ENCODE assay signal across 9 cellular contexts in the genomic region with DNA sequence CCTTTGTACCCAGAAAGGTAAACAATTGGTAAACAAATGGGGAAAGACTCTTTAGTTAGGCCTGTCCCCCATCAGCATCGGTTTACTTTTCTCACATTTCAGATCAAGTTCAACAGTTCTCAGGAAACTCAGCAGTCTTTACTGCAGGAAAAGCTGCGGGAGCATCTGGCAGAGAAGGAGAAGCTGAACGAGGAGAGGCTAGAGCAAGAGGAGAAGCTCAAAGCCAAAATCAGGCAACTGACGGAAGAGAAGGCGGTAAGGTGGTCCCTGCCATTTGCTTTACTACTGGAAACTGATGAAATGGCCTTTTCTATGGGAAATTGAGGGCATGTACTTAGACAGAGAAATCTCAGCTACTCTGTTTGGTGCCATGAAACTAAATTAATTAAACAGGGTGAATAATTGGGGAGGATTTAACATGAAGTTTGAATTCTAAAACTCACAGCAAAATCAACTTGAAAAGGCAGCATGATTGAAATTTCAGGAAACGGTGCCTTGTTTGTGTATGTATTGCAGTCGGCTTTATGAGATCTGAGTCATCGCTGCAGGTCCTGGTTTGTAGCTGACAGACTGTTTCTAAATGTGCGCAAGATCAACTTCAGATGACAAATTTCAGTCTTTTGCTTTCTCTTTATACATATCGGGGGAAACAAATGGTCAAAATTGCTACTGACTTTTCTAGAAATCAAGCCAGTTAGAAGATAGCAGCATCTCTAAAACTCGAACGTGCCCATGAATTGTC.
DNase-seq lines count a peak whose midpoint lies in the region; ATAC-seq and TF ChIP-seq lines count a peak whose summit lies in the region.
"Had no signal": no experiment of that assay in that cellular context is flagged by ENCODE, and none has a peak within 500 bp of the region (broad histone marks: within the 10 kb centered on the region; RNA-seq: fewer than 3 reads in every experiment).

No MANE protein-coding gene starts in this region.

- intact Hi-C loops in activated T-helper 2 cell treated with anti-CD3 and anti-CD28 coated beads, Interferon-gamma antibody, Interleukin-2, Interleukin-4, amounts not matched to agents 10 μg/mL and 5 μg/mL and 100 μg/mL, durations not matched to agents 14 hours and 24 hours and 36 hours (cut with micrococcal nuclease): no loop called here
- intact Hi-C loops in Calu3 (cut with micrococcal nuclease; ENCODE audit: unreplicated experiment): no loop called here

- CTCF ChIA-PET in AG04450 (lab: Charles Lee): interaction anchor here (1.1 to 2.8 kb wide), 2 partner anchors 17 to 90 kb away, joined by 4 to 21 read pairs; no protein-coding TSS in a partner anchor
- CTCF ChIA-PET in Calu3 (lab: Charles Lee): no interaction called here

- H3K4me1 Mint-ChIP-seq in activated T-helper 2 cell treated with anti-CD3 and anti-CD28 coated beads, Interferon-gamma antibody, Interleukin-2, Interleukin-4, amounts not matched to agents 10 μg/mL and 5 μg/mL and 100 μg/mL, durations not matched to agents 14 hours and 24 hours and 36 hours (ENCODE audit: low read depth): peaks cover 67% of the 10 kb centered on the region
- H3K4me1 Mint-ChIP-seq in Calu3 (ENCODE audit: low read depth, unreplicated experiment): peaks cover 37% of the 10 kb centered on the region

- H3K4me3 Mint-ChIP-seq in activated T-helper 2 cell treated with anti-CD3 and anti-CD28 coated beads, Interferon-gamma antibody, Interleukin-2, Interleukin-4, amounts not matched to agents 10 μg/mL and 5 μg/mL and 100 μg/mL, durations not matched to agents 14 hours and 24 hours and 36 hours (ENCODE audit: low read depth): no peak overlapping the region
- no peak overlapping the region for H3K4me3 Mint-ChIP-seq in Calu3 (ENCODE audit: low read depth, unreplicated experiment)
- H3K4me3 Mint-ChIP-seq: IgD-negative memory B cell had no signal

- no peaks in the 10 kb centered on the region for H3K36me3 Mint-ChIP-seq in activated T-helper 2 cell treated with anti-CD3 and anti-CD28 coated beads, Interferon-gamma antibody, Interleukin-2, Interleukin-4, amounts not matched to agents 10 μg/mL and 5 μg/mL and 100 μg/mL, durations not matched to agents 14 hours and 24 hours and 36 hours (ENCODE audit: low read depth)
- H3K36me3 Mint-ChIP-seq in Calu3 (ENCODE audit: insufficient read depth, unreplicated experiment): no peaks in the 10 kb centered on the region
- H3K36me3 Mint-ChIP-seq: IgD-negative memory B cell had no signal

- peak overlapping the region; percentile 26 for H3K27ac Mint-ChIP-seq in activated T-helper 2 cell treated with anti-CD3 and anti-CD28 coated beads, Interferon-gamma antibody, Interleukin-2, Interleukin-4, amounts not matched to agents 10 μg/mL and 5 μg/mL and 100 μg/mL, durations not matched to agents 14 hours and 24 hours and 36 hours
- H3K27ac Mint-ChIP-seq in Calu3 (ENCODE audit: unreplicated experiment): no peak overlapping the region
- H3K27ac Mint-ChIP-seq: IgD-negative memory B cell had no signal

- TF ChIP-seq CTCF in AG04450 (IDR thresholded peaks at IDR 0.05; ENCODE audit: low read depth, low read length): no peak
- TF ChIP-seq CTCF in Calu3 (IDR thresholded peaks at IDR 0.05; ENCODE audit: unreplicated experiment): no peak

- peaks cover 9% of the 10 kb centered on the region for H3K27me3 Mint-ChIP-seq in activated T-helper 2 cell treated with anti-CD3 and anti-CD28 coated beads, Interferon-gamma antibody, Interleukin-2, Interleukin-4, amounts not matched to agents 10 μg/mL and 5 μg/mL and 100 μg/mL, durations not matched to agents 14 hours and 24 hours and 36 hours (ENCODE audit: low read depth)
- peaks cover 6% of the 10 kb centered on the region for H3K27me3 Mint-ChIP-seq in Calu3 (ENCODE audit: unreplicated experiment)

- peak; percentile 47 for DNase-seq in AG04450 (ENCODE audit: low read depth, low spot score)
- peak; percentile 54 for DNase-seq in HS-5 (ENCODE audit: low read depth)
- DNase-seq in activated T-helper 2 cell treated with anti-CD3 and anti-CD28 coated beads, Interferon-gamma antibody, Interleukin-2, Interleukin-4, amounts not matched to agents 10 μg/mL and 5 μg/mL and 100 μg/mL, durations not matched to agents 14 hours and 24 hours and 36 hours (ENCODE audit: low spot score): no peak
- peak; percentile 64 for DNase-seq in hepatic stellate cell (ENCODE audit: low spot score)
- DNase-seq in Calu3: no peak
- DNase-seq in NCI-H2171 treated with DMSO at 0.1 percent for 48 hours (lab: John Stamatoyannopoulos, UW): no peak
- no peak for DNase-seq in GF-D8 (lab: John Stamatoyannopoulos, UW)

- H3K9me3 ChIP-seq in AG04450 (ENCODE audit: control insufficient read depth, insufficient read depth, low read length): peaks cover 8% of the 10 kb centered on the region

- ATAC-seq in HG03469 (IDR thresholded peaks at IDR 0.05; ENCODE audit: unreplicated experiment): no peak

- no peaks in the 10 kb centered on the region for H3K9me3 Mint-ChIP-seq in activated T-helper 2 cell treated with anti-CD3 and anti-CD28 coated beads, Interferon-gamma antibody, Interleukin-2, Interleukin-4, amounts not matched to agents 10 μg/mL and 5 μg/mL and 100 μg/mL, durations not matched to agents 14 hours and 24 hours and 36 hours
- H3K9me3 Mint-ChIP-seq in Calu3 (ENCODE audit: low read depth, unreplicated experiment): no peaks in the 10 kb centered on the region

- no TSS peak for BruUV-seq in Calu3 (replicated peaks; lab: Mats Ljungman, UMichigan)

- H3K27me3 ChIP-seq in AG04450 (ENCODE audit: control insufficient read depth, insufficient read depth, low read length): no peaks in the 10 kb centered on the region

- H3K4me3 ChIP-seq in AG04450 (ENCODE audit: low read depth, low read length): no peak overlapping the region

- POLR2A ChIA-PET in AG04450 (lab: Yijun Ruan, JAX): no interaction called here

- H3K27ac ChIP-seq in AG04450 (ENCODE audit: low read depth, low read length): no peak overlapping the region

Comparison
In these comparisons a context has a peak if more than half of its experiments do, and no peak if none do; other contexts are left out.
1. DNase-seq: peak in AG04450 (single experiment), HS-5 (single experiment) and hepatic stellate cell (single experiment); none in activated T-helper 2 cell treated with anti-CD3 and anti-CD28 coated beads, Interferon-gamma antibody, Interleukin-2, Interleukin-4, amounts not matched to agents 10 μg/mL and 5 μg/mL and 100 μg/mL, durations not matched to agents 14 hours and 24 hours and 36 hours (single experiment), Calu3 (single experiment), NCI-H2171 treated with DMSO at 0.1 percent for 48 hours (single experiment) and GF-D8 (single experiment).